11 cellular contexts compared by ENCODE assay signal in genomic region chr1:209643295-209644020, GRCh38. TPM values are rescaled to one million over a fixed set of nuclear protein-coding genes. Genes with fewer than 3 reads are reported as not detected.
DNase-seq lines count a peak whose midpoint lies in the region; TF ChIP-seq lines count a peak whose summit lies in the region.
"Had no signal": no experiment of that assay in that cellular context is flagged by ENCODE, and none has a peak within 500 bp of the region (broad histone marks: within the 10 kb centered on the region; RNA-seq: fewer than 3 reads in every experiment).

No MANE protein-coding gene starts in this region.

- H3K9me3 ChIP-seq in left ventricle myocardium inferior (replicated peaks) = no peaks in the 10 kb centered on the region
- H3K9me3 ChIP-seq in prostate gland = no peaks in the 10 kb centered on the region

- H3K4me3 ChIP-seq in left ventricle myocardium inferior (no peak overlapping the region), prostate gland (no peak overlapping the region)

- peak; percentile 72 for DNase-seq in EH (ENCODE audit: low read depth)
- peak in 60 of 61 donors; percentile 28 to 91 (median 72) for DNase-seq in caudate nucleus (lab: John Stamatoyannopoulos, UW)
- peak; percentile 81 for DNase-seq in left ventricle myocardium inferior
- no peak for DNase-seq in prostate gland (ENCODE audit: low spot score)
- DNase-seq in COR-L47 (lab: John Stamatoyannopoulos, UW) = no peak
- DNase-seq in HPDE6-E6E7 (ENCODE audit: extremely low spot score) = no peak
- DNase-seq in NCI-H1694 treated with DMSO at 0.1 percent for 48 hours (lab: John Stamatoyannopoulos, UW) = no peak
- DNase-seq in SKM-1 (lab: John Stamatoyannopoulos, UW; ENCODE audit: unreplicated experiment) = no peak
- DNase-seq: activated naive CD4-positive, alpha-beta T cell treated with Interleukin-2 at 50 U/mL for 16 hours had no signal

- no peak for TF ChIP-seq CTCF in left ventricle myocardium inferior (IDR thresholded peaks at IDR 0.05; ENCODE audit: borderline replicate concordance)
- TF ChIP-seq CTCF in prostate gland (IDR thresholded peaks at IDR 0.05) = peak in 1 of 4 experiments; percentile 17

- peaks cover 79% of the 10 kb centered on the region for H3K4me1 ChIP-seq in left ventricle myocardium inferior
- peaks cover 14% of the 10 kb centered on the region for H3K4me1 ChIP-seq in prostate gland (replicated peaks)

- WGBS in prostate gland = 2% methylated on average over 2 of the region's 2 CpGs

- TF ChIP-seq POLR2A in prostate gland (IDR thresholded peaks at IDR 0.05) = no peak

- H3K36me3 ChIP-seq in left ventricle myocardium inferior (no peaks in the 10 kb centered on the region), prostate gland (no peaks in the 10 kb centered on the region)

- H3K27me3 ChIP-seq in left ventricle myocardium inferior (ENCODE audit: low read depth) (no peaks in the 10 kb centered on the region), prostate gland (replicated peaks; ENCODE audit: insufficient read depth) (no peaks in the 10 kb centered on the region)

- H3K27ac ChIP-seq in caudate nucleus (ENCODE audit: low read depth, low read length) (peak overlapping the region; percentile 97), left ventricle myocardium inferior (replicated peaks) (peak overlapping the region; percentile 90), prostate gland (peak overlapping the region; percentile 49 to 61)

- intact Hi-C loops in left ventricle myocardium inferior (cut with micrococcal nuclease) (no loop called here), prostate gland (cut with DNase I) (no loop called here)

RNA-seq across cellular contexts. Expression of gene LAMB3, which starts 8.8 kb away (rescaled TPM):
- 6.5 TPM for total RNA-seq in left ventricle myocardium inferior
- 10 to 100 TPM; 43.7 to 92.8 TPM for total RNA-seq in prostate gland

RNA-seq across cellular contexts. Expression of gene G0S2, which starts 31.8 kb away (rescaled TPM):
- total RNA-seq in left ventricle myocardium inferior (307 TPM), prostate gland (10 to 100 TPM; 13.3 to 46.4 TPM)

RNA-seq across cellular contexts. Expression of gene CAMK1G, which starts 59.9 kb away (rescaled TPM):
- total RNA-seq in left ventricle myocardium inferior (not detected), prostate gland (1 to 10 TPM in 1 of 2 donors, under 1 TPM in 1; 0.18 to 1.6 TPM)
- total RNA-seq: LHCN-M2, posterior vena cava had no signal

Comparison
In these comparisons a context has a peak if more than half of its experiments do, and no peak if none do; other contexts are left out.
1. DNase-seq: peak in EH (single experiment), caudate nucleus (60 of 61) and left ventricle myocardium inferior (single experiment); none in prostate gland (single experiment), COR-L47 (single experiment), HPDE6-E6E7 (single experiment), NCI-H1694 treated with DMSO at 0.1 percent for 48 hours (single experiment) and SKM-1 (single experiment).
2. Peak in every context shown above with its lines, with median percentiles within 50 percentile points of each other: H3K27ac ChIP-seq.